ENCODE assay signal across 9 cellular contexts in genomic region chr17:75665981-75666380, GRCh38. TPM values are rescaled to one million over a fixed set of nuclear protein-coding genes. Genes with fewer than 3 reads are reported as not detected.
DNase-seq lines count a peak whose midpoint lies in the region; ATAC-seq and TF ChIP-seq lines count a peak whose summit lies in the region.
"Had no signal": no experiment of that assay in that cellular context is flagged by ENCODE, and none has a peak within 500 bp of the region (broad histone marks: within the 10 kb centered on the region; RNA-seq: fewer than 3 reads in every experiment).

No MANE protein-coding gene starts in this region.

- H3K27ac ChIP-seq in SK-N-SH (ENCODE audit: low read depth in 2 of 2, low read length in 1 of 2) (no peak overlapping the region), hepatocyte (no peak overlapping the region), skin epidermis (peak overlapping the region in 1 of 21 experiments; percentile 96)

- H3K9me2 ChIP-seq in SK-N-SH (no peaks in the 10 kb centered on the region), hepatocyte (replicated peaks; ENCODE audit: insufficient read depth) (no peaks in the 10 kb centered on the region)

- DNase-seq in SK-N-SH: no peak
- DNase-seq in hepatocyte (ENCODE audit: low spot score): no peak
- DNase-seq in MV-4-11 (lab: John Stamatoyannopoulos, UW): no peak
- no peak for DNase-seq in iPS-NIHi7 (ENCODE audit: extremely low spot score)
- no peak for DNase-seq in RKO (ENCODE audit: low spot score)

- TF ChIP-seq RAD21 in SK-N-SH (IDR thresholded peaks at IDR 0.05; ENCODE audit: low read length): no peak

- H3K4me2 ChIP-seq in SK-N-SH (peak overlapping the region; percentile 77), hepatocyte (peak overlapping the region; percentile 76)

- no peaks in the 10 kb centered on the region for H4K20me1 ChIP-seq in SK-N-SH (ENCODE audit: insufficient read depth)
- H4K20me1 ChIP-seq in hepatocyte (ENCODE audit: insufficient read depth, poor library complexity, severe bottlenecking): no peaks in the 10 kb centered on the region

- H3K9me3 ChIP-seq in SK-N-SH (no peaks in the 10 kb centered on the region), hepatocyte (ENCODE audit: low read depth) (no peaks in the 10 kb centered on the region)

- H3K36me3 ChIP-seq in SK-N-SH (replicated peaks in 1 of 2; ENCODE audit: control insufficient read depth in 1 of 2, insufficient read depth in 2 of 2, low read length in 1 of 2) (peaks cover 40 to 56% of the 10 kb centered on the region in 2 experiments), hepatocyte (replicated peaks; ENCODE audit: insufficient read depth, low read depth) (no peaks in the 10 kb centered on the region)

- ATAC-seq in SK-N-SH treated with all-trans-retinoic acid at 6 μM for 48 hours: no peak

- H2AFZ ChIP-seq in SK-N-SH (ENCODE audit: low read depth) (no peak overlapping the region), hepatocyte (no peak overlapping the region)

- H3K79me2 ChIP-seq in SK-N-SH (ENCODE audit: insufficient read depth) (peaks cover 62% of the 10 kb centered on the region), hepatocyte (peaks cover 55% of the 10 kb centered on the region)

- peak overlapping the region; percentile 93 for H3K9ac ChIP-seq in SK-N-SH

- TF ChIP-seq CTCF in SK-N-SH (IDR thresholded peaks at IDR 0.05) (no peak), WI38 (IDR thresholded peaks at IDR 0.05; ENCODE audit: low read depth, low read length) (no peak), hepatocyte (IDR thresholded peaks at IDR 0.05; ENCODE audit: poor library complexity) (no peak)

- CTCF ChIA-PET in SK-N-SH (lab: Yijun Ruan, JAX): interaction anchor here (0.6 to 5.9 kb wide), 13 partner anchors 8 to 117 kb away, joined by 3 to 75 read pairs (median 5); partner anchors contain the start of gene SMIM5

- no peaks in the 10 kb centered on the region for H3K27me3 ChIP-seq in SK-N-SH (ENCODE audit: insufficient read depth)
- no peaks in the 10 kb centered on the region for H3K27me3 ChIP-seq in hepatocyte

- H3F3A ChIP-seq in SK-N-SH (replicated peaks; ENCODE audit: insufficient read depth): no peaks in the 10 kb centered on the region

- POLR2A ChIA-PET in SK-N-SH (lab: Yijun Ruan, JAX): interaction anchor here (1.2 kb wide), 1 partner anchor 84 kb away, joined by 4 read pairs; no protein-coding TSS in a partner anchor

- peaks cover 12 to 16% of the 10 kb centered on the region in 2 experiments; a peak in 3 of 4 replicates for H3K4me1 ChIP-seq in SK-N-SH (ENCODE audit: control insufficient read depth in 1 of 2, insufficient read depth in 2 of 2, low read depth in 1 of 2, low read length in 1 of 2)
- H3K4me1 ChIP-seq in hepatocyte (ENCODE audit: insufficient read depth): peaks cover 10% of the 10 kb centered on the region

- TF ChIP-seq EP300 in SK-N-SH (IDR thresholded peaks at IDR 0.05; ENCODE audit: borderline replicate concordance in 1 of 2, low read depth in 1 of 2, low read length in 1 of 2): no peak

- H3K4me3 ChIP-seq in SK-N-SH (ENCODE audit: low read depth in 2 of 2, low read length in 1 of 2) (peak overlapping the region; percentile 94 to 97), WI38 (ENCODE audit: low read depth, low read length) (peak overlapping the region; percentile 100), hepatocyte (peak overlapping the region; percentile 50), skin epidermis (peak overlapping the region in 5 of 7 experiments; percentile 62 to 100 (median 97))

- WGBS in SK-N-SH (ENCODE audit: low lambda C conversion rate): 47% methylated on average over 10 of the region's 10 CpGs
- WGBS in hepatocyte (ENCODE audit: low lambda C conversion rate, missing lambda C conversion rate): 94% methylated on average over 10 of the region's 10 CpGs

TF ChIP-seq in SK-N-SH, 30 proteins besides CTCF, POLR2A, EP300 and RAD21 (continues in another document):
- TF ChIP-seq TAF1 (IDR thresholded peaks at IDR 0.05; ENCODE audit: borderline replicate concordance, low read depth, low read length) (no peak), USF2 (IDR thresholded peaks at IDR 0.05; ENCODE audit: borderline replicate concordance, low read depth, low read length) (no peak), YY1 (IDR thresholded peaks at IDR 0.05; ENCODE audit: low read depth) (no peak), SIN3A (IDR thresholded peaks at IDR 0.05; ENCODE audit: borderline replicate concordance, low read depth, low read length) (no peak), GATA2 (CRISPR knock-in tag; IDR thresholded peaks at IDR 0.05) (no peak), FOSL2 (IDR thresholded peaks at IDR 0.05; ENCODE audit: borderline replicate concordance, low read depth) (no peak), POLR2AphosphoS5 (IDR thresholded peaks at IDR 0.05; ENCODE audit: low read depth, low read length) (no peak)
- TF ChIP-seq, protein P1, sequence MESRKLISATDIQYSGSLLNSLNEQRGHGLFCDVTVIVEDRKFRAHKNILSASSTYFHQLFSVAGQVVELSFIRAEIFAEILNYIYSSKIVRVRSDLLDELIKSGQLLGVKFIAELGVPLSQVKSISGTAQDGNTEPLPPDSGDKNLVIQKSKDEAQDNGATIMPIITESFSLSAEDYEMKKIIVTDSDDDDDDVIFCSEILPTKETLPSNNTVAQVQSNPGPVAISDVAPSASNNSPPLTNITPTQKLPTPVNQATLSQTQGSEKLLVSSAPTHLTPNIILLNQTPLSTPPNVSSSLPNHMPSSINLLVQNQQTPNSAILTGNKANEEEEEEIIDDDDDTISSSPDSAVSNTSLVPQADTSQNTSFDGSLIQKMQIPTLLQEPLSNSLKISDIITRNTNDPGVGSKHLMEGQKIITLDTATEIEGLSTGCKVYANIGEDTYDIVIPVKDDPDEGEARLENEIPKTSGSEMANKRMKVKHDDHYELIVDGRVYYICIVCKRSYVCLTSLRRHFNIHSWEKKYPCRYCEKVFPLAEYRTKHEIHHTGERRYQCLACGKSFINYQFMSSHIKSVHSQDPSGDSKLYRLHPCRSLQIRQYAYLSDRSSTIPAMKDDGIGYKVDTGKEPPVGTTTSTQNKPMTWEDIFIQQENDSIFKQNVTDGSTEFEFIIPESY (IDR thresholded peaks at IDR 0.05; ENCODE audit: borderline replicate concordance, low read depth): no peak

TF ChIP-seq in SK-N-SH treated with all-trans-retinoic acid at 6 μM for 48 hours, 23 proteins besides CTCF, POLR2A, EP300 and RAD21 (continues in another document):
- TF ChIP-seq ZFP3 (CRISPR knock-in tag; IDR thresholded peaks at IDR 0.05): no peak
- TF ChIP-seq ZNF70 (CRISPR knock-in tag; IDR thresholded peaks at IDR 0.05): no peak
- TF ChIP-seq ZNF8 (CRISPR knock-in tag; IDR thresholded peaks at IDR 0.05): no peak
- TF ChIP-seq, protein P2, sequence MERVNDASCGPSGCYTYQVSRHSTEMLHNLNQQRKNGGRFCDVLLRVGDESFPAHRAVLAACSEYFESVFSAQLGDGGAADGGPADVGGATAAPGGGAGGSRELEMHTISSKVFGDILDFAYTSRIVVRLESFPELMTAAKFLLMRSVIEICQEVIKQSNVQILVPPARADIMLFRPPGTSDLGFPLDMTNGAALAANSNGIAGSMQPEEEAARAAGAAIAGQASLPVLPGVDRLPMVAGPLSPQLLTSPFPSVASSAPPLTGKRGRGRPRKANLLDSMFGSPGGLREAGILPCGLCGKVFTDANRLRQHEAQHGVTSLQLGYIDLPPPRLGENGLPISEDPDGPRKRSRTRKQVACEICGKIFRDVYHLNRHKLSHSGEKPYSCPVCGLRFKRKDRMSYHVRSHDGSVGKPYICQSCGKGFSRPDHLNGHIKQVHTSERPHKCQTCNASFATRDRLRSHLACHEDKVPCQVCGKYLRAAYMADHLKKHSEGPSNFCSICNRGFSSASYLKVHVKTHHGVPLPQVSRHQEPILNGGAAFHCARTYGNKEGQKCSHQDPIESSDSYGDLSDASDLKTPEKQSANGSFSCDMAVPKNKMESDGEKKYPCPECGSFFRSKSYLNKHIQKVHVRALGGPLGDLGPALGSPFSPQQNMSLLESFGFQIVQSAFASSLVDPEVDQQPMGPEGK (CRISPR knock-in tag; IDR thresholded peaks at IDR 0.05; ENCODE audit: borderline replicate concordance): no peak
- TF ChIP-seq OSR1 (CRISPR knock-in tag; IDR thresholded peaks at IDR 0.05): no peak
- TF ChIP-seq, protein P3, sequence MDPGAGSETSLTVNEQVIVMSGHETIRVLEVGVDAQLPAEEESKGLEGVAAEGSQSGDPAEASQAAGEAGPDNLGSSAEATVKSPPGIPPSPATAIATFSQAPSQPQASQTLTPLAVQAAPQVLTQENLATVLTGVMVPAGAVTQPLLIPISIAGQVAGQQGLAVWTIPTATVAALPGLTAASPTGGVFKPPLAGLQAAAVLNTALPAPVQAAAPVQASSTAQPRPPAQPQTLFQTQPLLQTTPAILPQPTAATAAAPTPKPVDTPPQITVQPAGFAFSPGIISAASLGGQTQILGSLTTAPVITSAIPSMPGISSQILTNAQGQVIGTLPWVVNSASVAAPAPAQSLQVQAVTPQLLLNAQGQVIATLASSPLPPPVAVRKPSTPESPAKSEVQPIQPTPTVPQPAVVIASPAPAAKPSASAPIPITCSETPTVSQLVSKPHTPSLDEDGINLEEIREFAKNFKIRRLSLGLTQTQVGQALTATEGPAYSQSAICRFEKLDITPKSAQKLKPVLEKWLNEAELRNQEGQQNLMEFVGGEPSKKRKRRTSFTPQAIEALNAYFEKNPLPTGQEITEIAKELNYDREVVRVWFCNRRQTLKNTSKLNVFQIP (CRISPR knock-in tag; IDR thresholded peaks at IDR 0.05; ENCODE audit: borderline replicate concordance, low read depth): no peak
- TF ChIP-seq BACH2 (CRISPR knock-in tag; IDR thresholded peaks at IDR 0.05; ENCODE audit: borderline replicate concordance): no peak
- no peak for TF ChIP-seq ZFP30 (CRISPR knock-in tag; IDR thresholded peaks at IDR 0.05)
- no peak for TF ChIP-seq ZNF565 (CRISPR knock-in tag; conservative IDR thresholded peaks at IDR 0.05; ENCODE audit: low read depth)
- TF ChIP-seq ESRRG (CRISPR knock-in tag; IDR thresholded peaks at IDR 0.05): no peak

RNA-seq across cellular contexts. Expression of gene RECQL5, which starts 1.0 kb away (rescaled TPM):
- polyA plus RNA-seq in SK-N-SH (2012; rRNA removed) (22.5 and 25.3 TPM in 2 replicates), hepatocyte (44.4 and 79.6 TPM in 2 replicates)
- 8.8 and 11.4 TPM in 2 replicates for polyA plus RNA-seq in SK-N-SH (2012; cell fraction: cytosol; rRNA removed)
- polyA plus RNA-seq in SK-N-SH (2012; cell fraction: nucleus; rRNA removed): 179 and 199 TPM in 2 replicates
- 11.8 and 23.1 TPM in 2 replicates for total RNA-seq in hepatocyte

RNA-seq across cellular contexts. Expression of gene SAP30BP, which starts 1.2 kb away (rescaled TPM):
- polyA plus RNA-seq in SK-N-SH (2012; rRNA removed) (145 and 158 TPM in 2 replicates), hepatocyte (89.9 and 110 TPM in 2 replicates)
- 103 and 121 TPM in 2 replicates for polyA plus RNA-seq in SK-N-SH (2012; cell fraction: cytosol; rRNA removed)
- 387 and 410 TPM in 2 replicates for polyA plus RNA-seq in SK-N-SH (2012; cell fraction: nucleus; rRNA removed)
- 59.3 and 67.5 TPM in 2 replicates for total RNA-seq in hepatocyte

RNA-seq across cellular contexts. Expression of gene SMIM5, which starts 32.7 kb away (rescaled TPM):
- 0.02 TPM in 1 of 2 replicates, not detected in the other for polyA plus RNA-seq in SK-N-SH (2012; rRNA removed)
- polyA plus RNA-seq in SK-N-SH (2012; cell fraction: cytosol; rRNA removed): not detected in 2 replicates
- 0.14 and 0.39 TPM in 2 replicates for polyA plus RNA-seq in SK-N-SH (2012; cell fraction: nucleus; rRNA removed)
- 4.1 and 4.5 TPM in 2 replicates for total RNA-seq in hepatocyte
- polyA plus RNA-seq in hepatocyte: 6.8 and 7.7 TPM in 2 replicates
- total RNA-seq: pulmonary artery endothelial cell had no signal

RNA-seq across cellular contexts. Expression of gene ITGB4, which starts 55.3 kb away (rescaled TPM):
- 3.6 and 7.0 TPM in 2 replicates for polyA plus RNA-seq in SK-N-SH (2012; rRNA removed)
- 1.7 and 3.3 TPM in 2 replicates for polyA plus RNA-seq in SK-N-SH (2012; cell fraction: cytosol; rRNA removed)
- 8.6 and 11.2 TPM in 2 replicates for polyA plus RNA-seq in SK-N-SH (2012; cell fraction: nucleus; rRNA removed)
- total RNA-seq in hepatocyte: 11.5 and 15.7 TPM in 2 replicates
- 19.4 and 23.5 TPM in 2 replicates for polyA plus RNA-seq in hepatocyte

Comparison
In these comparisons a context has a peak if more than half of its experiments do, and no peak if none do; other contexts are left out.
1. H3K4me3 ChIP-seq: peak in every context shown above with its lines; median percentile 100 in WI38; 97 in skin epidermis; 96 in SK-N-SH; 50 in hepatocyte.